ENCODE assay signal across 20 cellular contexts in genomic region chr6:170357812-170358211, GRCh38. TPM values are rescaled to one million over a fixed set of nuclear protein-coding genes. Genes with fewer than 3 reads are reported as not detected.
DNase-seq lines count a peak whose midpoint lies in the region; ATAC-seq, FAIRE-seq and TF ChIP-seq lines count a peak whose summit lies in the region.
"Had no signal": no experiment of that assay in that cellular context is flagged by ENCODE, and none has a peak within 500 bp of the region (broad histone marks: within the 10 kb centered on the region; RNA-seq: fewer than 3 reads in every experiment).

No MANE protein-coding gene starts in this region.

- no peak overlapping the region for H3K18ac ChIP-seq in neuronal stem cell (ENCODE audit: low read length)

- H3K36me3 ChIP-seq in breast epithelium (no peaks in the 10 kb centered on the region), HepG2 (replicated peaks in 1 of 2; ENCODE audit: control insufficient read depth in 1 of 2, insufficient read depth in 2 of 2, low read length in 2 of 2) (peaks cover 21 to 48% of the 10 kb centered on the region in 2 experiments; a peak in 4 of 5 replicates), neuronal stem cell (replicated peaks in 1 of 2; ENCODE audit: control insufficient read depth in 2 of 2, insufficient read depth in 2 of 2, low read length in 2 of 2) (peaks cover 15 to 67% of the 10 kb centered on the region in 2 donors)

- no peak overlapping the region for H2BK120ac ChIP-seq in neuronal stem cell (ENCODE audit: low read depth, low read length)

- TF ChIP-seq CTCF in breast epithelium (IDR thresholded peaks at IDR 0.05) (no peak), MCF 10A (IDR thresholded peaks at IDR 0.05; ENCODE audit: unreplicated experiment) (no peak), HepG2 (CRISPR knock-in tag; IDR thresholded peaks at IDR 0.05) (no peak)

- no peak overlapping the region for H3K9ac ChIP-seq in HepG2 (ENCODE audit: insufficient read depth, low read depth, low read length)
- H3K9ac ChIP-seq in neuronal stem cell (ENCODE audit: low read depth, low read length, poor library complexity): no peak overlapping the region
- H3K9ac ChIP-seq: KMS-11 had no signal

- peaks cover 6% of the 10 kb centered on the region for H3K9me3 Mint-ChIP-seq in MCF 10A (ENCODE audit: unreplicated experiment)

- H2BK15ac ChIP-seq in neuronal stem cell (ENCODE audit: low read length): no peak overlapping the region

- H3K4me3 ChIP-seq in breast epithelium (no peak overlapping the region), HepG2 (replicated peaks in 1 of 3; ENCODE audit: insufficient read depth in 1 of 3, low read depth in 2 of 3, low read length in 3 of 3) (no peak overlapping the region), neuronal stem cell (ENCODE audit: low read length in 2 of 2) (peak overlapping the region in 1 of 2 donors; percentile 69)
- H3K4me3 ChIP-seq: SJCRH30 had no signal

- no peak overlapping the region for H2BK12ac ChIP-seq in neuronal stem cell (ENCODE audit: low read length)

- no peak overlapping the region for H3K14ac ChIP-seq in neuronal stem cell (ENCODE audit: low read length)

- no peak overlapping the region for H4K91ac ChIP-seq in neuronal stem cell (ENCODE audit: low read depth, low read length, poor library complexity)

- peak overlapping the region; percentile 50 for H3K23ac ChIP-seq in neuronal stem cell (ENCODE audit: low read depth, low read length, poor library complexity)

- H2AFZ ChIP-seq in HepG2 (ENCODE audit: low read length) (no peak overlapping the region), neuronal stem cell (ENCODE audit: low read length) (no peak overlapping the region)

- H3K27me3 Mint-ChIP-seq in MCF 10A (ENCODE audit: insufficient read depth, unreplicated experiment): no peaks in the 10 kb centered on the region
- H3K27me3 Mint-ChIP-seq: B cell had no signal

- ATAC-seq in HepG2: no peak
- ATAC-seq in GM18909 (IDR thresholded peaks at IDR 0.05; ENCODE audit: poor library complexity, unreplicated experiment): no peak
- ATAC-seq in HG03135 (IDR thresholded peaks at IDR 0.05; ENCODE audit: unreplicated experiment): no peak
- ATAC-seq in GM18502 (IDR thresholded peaks at IDR 0.05; ENCODE audit: poor library complexity, unreplicated experiment): no peak

- H3K36me3 Mint-ChIP-seq in MCF 10A (ENCODE audit: insufficient read depth, unreplicated experiment): peaks cover 30% of the 10 kb centered on the region

- H3K27me3 ChIP-seq in breast epithelium: no peaks in the 10 kb centered on the region
- H3K27me3 ChIP-seq in HepG2 (ENCODE audit: control insufficient read depth in 1 of 2, insufficient read depth in 2 of 2, low read length in 2 of 2): no peaks in the 10 kb centered on the region
- no peaks in the 10 kb centered on the region for H3K27me3 ChIP-seq in neuronal stem cell (ENCODE audit: control insufficient read depth in 3 of 3, insufficient read depth in 3 of 3, low read depth in 1 of 3, low read length in 3 of 3)
- H3K27me3 ChIP-seq: SJCRH30 had no signal

- H3K4me1 ChIP-seq in breast epithelium: peaks cover 0 to 6% of the 10 kb centered on the region in 2 donors
- H3K4me1 ChIP-seq in HepG2 (ENCODE audit: insufficient read depth, low read length): no peaks in the 10 kb centered on the region
- H3K4me1 ChIP-seq in neuronal stem cell (ENCODE audit: control insufficient read depth in 2 of 2, insufficient read depth in 1 of 2, low read depth in 1 of 2, low read length in 2 of 2): no peaks in the 10 kb centered on the region
- H3K4me1 ChIP-seq: SJCRH30 had no signal

- no peak for TF ChIP-seq RAD21 in HepG2 (CRISPR knock-in tag; IDR thresholded peaks at IDR 0.05)

- DNase-seq in breast epithelium (ENCODE audit: low spot score in 2 of 2) (no peak), MCF 10A (ENCODE audit: unreplicated experiment) (no peak), HepG2 (ENCODE audit: low spot score) (no peak), neuronal stem cell (ENCODE audit: low spot score) (no peak)
- DNase-seq: H9, HFFc6, IMR-90, MV-4-11, NCI-H1105 treated with DMSO at 0.1 percent for 48 hours, NCI-H345, NCI-H524, NCI-H82, SJCRH30 had no signal

- no peak for FAIRE-seq in HepG2 (lab: Jason Lieb, UNC)
- FAIRE-seq: A204.1 had no signal

- no peaks in the 10 kb centered on the region for H3K79me1 ChIP-seq in neuronal stem cell (ENCODE audit: low read depth, low read length)

- peaks cover 2% of the 10 kb centered on the region; the same call in 1 of the 2 replicates for H4K20me1 ChIP-seq in HepG2 (ENCODE audit: insufficient read depth, low read length)

- H3K9me3 ChIP-seq in breast epithelium (no peaks in the 10 kb centered on the region), HepG2 (ENCODE audit: low read length) (no peaks in the 10 kb centered on the region; the same call in 1 of the 2 replicates), neuronal stem cell (replicated peaks in 1 of 2; ENCODE audit: control insufficient read depth in 2 of 2, insufficient read depth in 1 of 2, low read depth in 1 of 2, low read length in 2 of 2) (peaks cover 3 to 10% of the 10 kb centered on the region in 2 donors)
- H3K9me3 ChIP-seq: SJCRH30 had no signal

- H3K4me3 Mint-ChIP-seq in MCF 10A (ENCODE audit: unreplicated experiment): no peak overlapping the region
- H3K4me3 Mint-ChIP-seq: B cell, CD14-positive monocyte, H9, HFFc6 had no signal

- H3K79me2 ChIP-seq in HepG2 (ENCODE audit: insufficient read depth, low read length): no peaks in the 10 kb centered on the region

- H3K4me2 ChIP-seq in HepG2 (ENCODE audit: low read depth, low read length): no peak overlapping the region
- H3K4me2 ChIP-seq in neuronal stem cell (ENCODE audit: insufficient read depth, low read length, poor library complexity, severe bottlenecking): no peak overlapping the region
- H3K4me2 ChIP-seq: KMS-11 had no signal

- in situ Hi-C loops in HepG2 (cut with HindIII; ENCODE audit: extremely low pct_ligation_motif_present, low pct_unique_long_range_greater_than_20kb): no loop called here

- H2BK5ac ChIP-seq in neuronal stem cell (ENCODE audit: low read length): no peak overlapping the region

- POLR2A ChIA-PET in MCF 10A (lab: Yijun Ruan, JAX): no interaction called here
- POLR2A ChIA-PET in HepG2 (lab: Yijun Ruan, JAX): no interaction called here

- H3K27ac Mint-ChIP-seq in MCF 10A (ENCODE audit: low read depth, unreplicated experiment): no peak overlapping the region
- H3K27ac Mint-ChIP-seq: B cell, HFFc6 had no signal

- peak overlapping the region; percentile 7 to 19 for H3K27ac ChIP-seq in breast epithelium
- H3K27ac ChIP-seq in HepG2 (ENCODE audit: extremely low read length, insufficient read depth, low read length): no peak overlapping the region
- no peak overlapping the region for H3K27ac ChIP-seq in neuronal stem cell (replicated peaks; ENCODE audit: low read length)
- H3K27ac ChIP-seq: KMS-11, SJCRH30 had no signal

- BruUV-seq in MCF 10A (replicated peaks; lab: Mats Ljungman, UMichigan) (no TSS peak), HepG2 (replicated peaks; lab: Mats Ljungman, UMichigan) (no TSS peak)

- no peaks in the 10 kb centered on the region for H3K4me1 Mint-ChIP-seq in MCF 10A (ENCODE audit: insufficient read depth, unreplicated experiment)
- H3K4me1 Mint-ChIP-seq: B cell, CD14-positive monocyte had no signal

- H2AK5ac ChIP-seq in neuronal stem cell (ENCODE audit: low read depth, low read length): no peak overlapping the region

- CTCF ChIA-PET in MCF 10A (lab: Yijun Ruan, JAX): interaction anchor here (0.6 kb wide), 1 partner anchor 103 kb away, joined by 3 read pairs; no protein-coding TSS in a partner anchor
- CTCF ChIA-PET in HepG2 (lab: Yijun Ruan, JAX; ENCODE audit: low intra/inter-chr PET ratio, low total read pairs): no interaction called here

- intact Hi-C loops in breast epithelium (cut with DNase I; ENCODE audit: low total_unique reads) (no loop called here), MCF 10A (cut with micrococcal nuclease) (no loop called here), HepG2 (cut with micrococcal nuclease; ENCODE audit: unreplicated experiment) (no loop called here)

- TF ChIP-seq POLR2A in breast epithelium (IDR thresholded peaks at IDR 0.05) (no peak), HepG2 (IDR thresholded peaks at IDR 0.05; ENCODE audit: insufficient read depth in 1 of 2, low read depth in 2 of 2, low read length in 2 of 2) (no peak)

- no peak overlapping the region for H4K8ac ChIP-seq in neuronal stem cell (ENCODE audit: low read depth, low read length)

- no peak overlapping the region for H3K4ac ChIP-seq in neuronal stem cell (ENCODE audit: low read length)

- 93% methylated on average over 3 of the region's 5 CpGs for WGBS in HepG2 (ENCODE audit: low lambda C conversion rate)
- WGBS in neuronal stem cell (ENCODE audit: extremely low coverage in 2 of 2, insufficient read length in 2 of 2, insufficient replicate concordance in 1 of 2), 2 donors: no CpG with 5 or more reads among the region's 5 CpGs

- TF ChIP-seq EP300 in HepG2 (IDR thresholded peaks at IDR 0.05; ENCODE audit: low read depth in 2 of 2, low read length in 2 of 2) (no peak), HepG2 (CRISPR knock-in tag; IDR thresholded peaks at IDR 0.05; ENCODE audit: borderline replicate concordance) (no peak)

RNA-seq across cellular contexts. Expression of gene FAM120B, which starts 51.3 kb away (rescaled TPM):
- 10 to 100 TPM; 28.8 to 35.0 (median 33.8) TPM for total RNA-seq in breast epithelium
- total RNA-seq in MCF 10A (2022): 23.4 and 29.3 TPM in 2 replicates
- total RNA-seq in HepG2 (2016; rRNA removed; fragmentation: Illumina TruSeq; extraction: Trizol): 10.7 and 18.3 TPM in 2 replicates
- total RNA-seq in HepG2 (2016; cell fraction: cytosol; rRNA removed; fragmentation: Illumina TruSeq; extraction: Trizol; ENCODE audit: low read depth): 14.5 and 14.8 TPM in 2 replicates
- 10.1 and 18.3 TPM in 2 replicates for total RNA-seq in HepG2 (2016; cell fraction: insoluble cytoplasmic fraction; rRNA removed; fragmentation: Illumina TruSeq; extraction: Trizol)
- 18.9 and 22.2 TPM in 2 replicates for total RNA-seq in HepG2 (2016; cell fraction: membrane; rRNA removed; fragmentation: Illumina TruSeq; extraction: Trizol)
- total RNA-seq in HepG2 (2016; cell fraction: nucleus; rRNA removed; fragmentation: Illumina TruSeq; extraction: Trizol): 16.8 and 19.1 TPM in 2 replicates
- polyA plus RNA-seq in HepG2 (2011; rRNA removed): 9.2 and 10.8 TPM in 2 replicates
- polyA plus RNA-seq in HepG2 (2011; cell fraction: cytosol; rRNA removed): 6.1 and 6.8 TPM in 2 replicates
- 11.2 and 14.9 TPM in 2 replicates for polyA plus RNA-seq in HepG2 (2011; cell fraction: nucleus; rRNA removed)
- 10.6 and 12.8 TPM in 2 replicates for polyA plus RNA-seq in HepG2 (2012)
- 1.4 and 1.6 TPM in 2 replicates for polyA plus RNA-seq in HepG2 (2016; cell fraction: cytosol; fragmentation: Illumina TruSeq; extraction: Trizol; ENCODE audit: low read depth)
- polyA plus RNA-seq in HepG2 (2016; cell fraction: insoluble cytoplasmic fraction; fragmentation: Illumina TruSeq; extraction: Trizol; ENCODE audit: low read depth): 21.6 TPM in 2 replicates
- polyA plus RNA-seq in HepG2 (2016; cell fraction: membrane; fragmentation: Illumina TruSeq; extraction: Trizol; ENCODE audit: low read depth): 2.6 and 3.5 TPM in 2 replicates
- polyA plus RNA-seq in HepG2 (2016; cell fraction: nucleus; fragmentation: Illumina TruSeq; extraction: Trizol; ENCODE audit: insufficient read depth, low read depth): 17.9 and 21.0 TPM in 2 replicates
- 18.9 and 22.3 TPM in 2 replicates for polyA minus RNA-seq in HepG2 (2011; rRNA and poly(A)+ RNA removed; ENCODE audit: low replicate concordance)
- 8.3 and 10.0 TPM in 2 replicates for polyA minus RNA-seq in HepG2 (2011; cell fraction: cytosol; rRNA and poly(A)+ RNA removed)
- 39.7 and 55.7 TPM in 2 replicates for polyA minus RNA-seq in HepG2 (2011; cell fraction: nucleus; rRNA and poly(A)+ RNA removed)
- 18.0 TPM for polyA plus RNA-seq in neuronal stem cell (2013, experiment 1 of 2)
- polyA plus RNA-seq in neuronal stem cell (2013, experiment 2 of 2): 17.8 TPM

Comparison
In these comparisons a context has a peak if more than half of its experiments do, and no peak if none do; other contexts are left out.
1. H3K27ac ChIP-seq: peak in breast epithelium (2 of 2); none in HepG2 (single experiment) and neuronal stem cell (single experiment).